ENCODE assay signal across 28 cellular contexts in genomic region chr6:106046116-106046853, GRCh38. TPM values are rescaled to one million over a fixed set of nuclear protein-coding genes. Genes with fewer than 3 reads are reported as not detected.
DNase-seq lines count a peak whose midpoint lies in the region; ATAC-seq and TF ChIP-seq lines count a peak whose summit lies in the region.
"Had no signal": no experiment of that assay in that cellular context is flagged by ENCODE, and none has a peak within 500 bp of the region (broad histone marks: within the 10 kb centered on the region; RNA-seq: fewer than 3 reads in every experiment).

No MANE protein-coding gene starts in this region.

- peak overlapping the region; percentile 39 for H3K27ac Mint-ChIP-seq in progenitor cell of endocrine pancreas
- H3K27ac Mint-ChIP-seq in activated T-cell treated with anti-CD3 and anti-CD28 coated beads, Interleukin-2, amount 50 U/mL, for 72 hours, result no peak overlapping the region
- H3K27ac Mint-ChIP-seq: activated CD8-positive, alpha-beta T cell treated with anti-CD3 and anti-CD28 coated beads for 36 hours; activated naive CD4-positive, alpha-beta T cell treated with anti-CD3 and anti-CD28 coated beads, Interleukin-2, amount 10 ng/mL, durations not matched to agents 7 days and 5 days; mesothelial cell of epicardium had no signal

- CTCF ChIA-PET in mammary epithelial cell (lab: Charles Lee; ENCODE audit: low non-redundant PET), result no interaction called here

- no peak overlapping the region for H3K4me2 ChIP-seq in mammary epithelial cell (ENCODE audit: insufficient read depth, low read depth, low read length)
- H3K4me2 ChIP-seq: BLaER1 had no signal

- intact Hi-C loops in mammary epithelial cell (cut with micrococcal nuclease), result no loop called here

- H3K4me3 ChIP-seq in WERI-Rb-1 (ENCODE audit: low read depth, low read length) (peak overlapping the region; percentile 41), mammary epithelial cell (replicated peaks in 1 of 3; ENCODE audit: insufficient read depth in 1 of 3, low read depth in 2 of 3, low read length in 3 of 3) (no peak overlapping the region)
- H3K4me3 ChIP-seq: adrenal gland, BLaER1, body of pancreas, left lung, sigmoid colon, stomach had no signal

- H3K4me1 ChIP-seq in mammary epithelial cell (ENCODE audit: insufficient read depth, low read length), result no peaks in the 10 kb centered on the region
- H3K4me1 ChIP-seq: adrenal gland, BLaER1, body of pancreas, left lung, sigmoid colon had no signal

- no peaks in the 10 kb centered on the region for H3K27me3 Mint-ChIP-seq in progenitor cell of endocrine pancreas
- peaks cover 16% of the 10 kb centered on the region for H3K27me3 Mint-ChIP-seq in activated T-cell treated with anti-CD3 and anti-CD28 coated beads, Interleukin-2, amount 50 U/mL, for 72 hours (ENCODE audit: low read depth)
- H3K27me3 Mint-ChIP-seq: central memory CD8-positive, alpha-beta T cell had no signal

- no peak for TF ChIP-seq CTCF in WERI-Rb-1 (IDR thresholded peaks at IDR 0.05; ENCODE audit: low read depth, low read length)
- no peak for TF ChIP-seq CTCF in progenitor cell of endocrine pancreas (IDR thresholded peaks at IDR 0.05; ENCODE audit: unreplicated experiment)
- TF ChIP-seq CTCF in mammary epithelial cell (conservative IDR thresholded peaks at IDR 0.05 in 1 of 2, IDR thresholded peaks at IDR 0.05 in 1 of 2; ENCODE audit: extremely low read depth in 1 of 2, insufficient read depth in 1 of 2, low read depth in 1 of 2, low read length in 2 of 2), result no peak

- H3K27ac ChIP-seq in WERI-Rb-1 (peak overlapping the region; percentile 65), mammary epithelial cell (ENCODE audit: insufficient read depth, low read depth, low read length) (no peak overlapping the region)
- H3K27ac ChIP-seq: adrenal gland, BLaER1, body of pancreas, left lung, sigmoid colon, stomach had no signal

- H3K4me1 Mint-ChIP-seq in progenitor cell of endocrine pancreas (ENCODE audit: low read depth), result peaks cover 54% of the 10 kb centered on the region
- H3K4me1 Mint-ChIP-seq in activated T-cell treated with anti-CD3 and anti-CD28 coated beads, Interleukin-2, amount 50 U/mL, for 72 hours (ENCODE audit: low read depth), result peaks cover 3% of the 10 kb centered on the region
- H3K4me1 Mint-ChIP-seq: central memory CD8-positive, alpha-beta T cell; IgD-negative memory B cell had no signal

- no peaks in the 10 kb centered on the region; the same call in 1 of the 2 replicates for H3K36me3 ChIP-seq in WERI-Rb-1
- no peaks in the 10 kb centered on the region for H3K36me3 ChIP-seq in mammary epithelial cell (ENCODE audit: insufficient read depth, low read length)
- H3K36me3 ChIP-seq: adrenal gland, BLaER1, left lung, sigmoid colon, stomach had no signal

- in situ Hi-C loops in mammary epithelial cell (cut with MboI; ENCODE audit: low sequenced_read_pairs in 2 of 2), result no loop called here

- H4K20me1 ChIP-seq in mammary epithelial cell (ENCODE audit: insufficient read depth, low read length), result no peaks in the 10 kb centered on the region
- H4K20me1 ChIP-seq: BLaER1 had no signal

- H3K36me3 Mint-ChIP-seq in progenitor cell of endocrine pancreas (ENCODE audit: insufficient read depth), result no peaks in the 10 kb centered on the region
- no peaks in the 10 kb centered on the region for H3K36me3 Mint-ChIP-seq in activated T-cell treated with anti-CD3 and anti-CD28 coated beads, Interleukin-2, amount 50 U/mL, for 72 hours (ENCODE audit: insufficient read depth in 2 of 2)
- H3K36me3 Mint-ChIP-seq: activated naive CD4-positive, alpha-beta T cell treated with anti-CD3 and anti-CD28 coated beads, Interleukin-2, amount 10 ng/mL, durations not matched to agents 7 days and 5 days; IgD-negative memory B cell; mesothelial cell of epicardium had no signal

- H3K9ac ChIP-seq in mammary epithelial cell (ENCODE audit: insufficient read depth, low read length), result no peak overlapping the region
- H3K9ac ChIP-seq: BLaER1 had no signal

- DNase-seq in DMS53 treated with DMSO at 0.1 percent for 48 hours (lab: John Stamatoyannopoulos, UW; ENCODE audit: unreplicated experiment) (peak; percentile 7), NCI-H1105 (lab: John Stamatoyannopoulos, UW) (peak; percentile 29), WERI-Rb-1 (peak; percentile 55), progenitor cell of endocrine pancreas (ENCODE audit: low spot score, unreplicated experiment) (no peak), mammary epithelial cell (no peak)
- DNase-seq in activated T-cell treated with anti-CD3 and anti-CD28 coated beads, Interleukin-2, amount 50 U/mL, for 72 hours, result no peak
- DNase-seq: activated CD8-positive, alpha-beta memory T cell treated with anti-CD3 and anti-CD28 coated beads, Interleukin-2, amount 50 U/mL, for 48 hours; activated CD8-positive, alpha-beta T cell treated with anti-CD3 and anti-CD28 coated beads for 36 hours; activated naive CD4-positive, alpha-beta T cell treated with anti-CD3 and anti-CD28 coated beads, Interleukin-2, amount 10 ng/mL, durations not matched to agents 7 days and 5 days; adrenal gland; body of pancreas; DMS79; islet precursor cell; NCI-H1092 treated with DMSO at 0.1 percent for 48 hours; NCI-H2081; NCI-H345; NK-92 treated with Interleukin-12 subunit alpha and Interleukin-12 subunit beta, amount 100 ng/mL, for 24 hours; sigmoid colon; stimulated activated CD4-positive, alpha-beta T cell treated with anti-CD3 and anti-CD28 coated beads, Interleukin-4, amount 100 ng/mL, for 1 hour; stomach; T-helper 2 cell had no signal

- dilution Hi-C loops in mammary epithelial cell (cut with HindIII; ENCODE audit: low sequenced_read_pairs), result no loop called here

- H3K9me3 ChIP-seq in WERI-Rb-1 (ENCODE audit: severe bottlenecking) (no peaks in the 10 kb centered on the region), mammary epithelial cell (replicated peaks; ENCODE audit: insufficient read depth, low read length) (no peaks in the 10 kb centered on the region)
- H3K9me3 ChIP-seq: adrenal gland, BLaER1, body of pancreas, left lung, sigmoid colon, stomach had no signal

- H3K27me3 ChIP-seq in WERI-Rb-1 (ENCODE audit: insufficient read depth, low read depth, severe bottlenecking), result no peaks in the 10 kb centered on the region
- no peaks in the 10 kb centered on the region for H3K27me3 ChIP-seq in mammary epithelial cell (ENCODE audit: insufficient read depth, low read length)
- H3K27me3 ChIP-seq: adrenal gland, BLaER1, body of pancreas, left lung, sigmoid colon, stomach had no signal

- WGBS in mammary epithelial cell (ENCODE audit: low coverage, missing lambda C conversion rate), result 97% methylated on average over 6 of the region's 10 CpGs

- no peak for ATAC-seq in activated T-cell treated with anti-CD3 and anti-CD28 coated beads, Interleukin-2, amount 50 U/mL, for 72 hours (replicated peaks in 1 of 2)
- no peak for ATAC-seq in HG02610 (IDR thresholded peaks at IDR 0.05; ENCODE audit: unreplicated experiment)
- ATAC-seq: activated CD8-positive, alpha-beta T cell treated with anti-CD3 and anti-CD28 coated beads for 36 hours; body of pancreas; left lung; SK-N-SH treated with all-trans-retinoic acid at 6 μM for 48 hours had no signal

- H2AFZ ChIP-seq in mammary epithelial cell (ENCODE audit: low read depth, low read length), result no peak overlapping the region

- H3K4me3 Mint-ChIP-seq in progenitor cell of endocrine pancreas (ENCODE audit: low read depth), result peak overlapping the region; percentile 50
- H3K4me3 Mint-ChIP-seq in activated T-cell treated with anti-CD3 and anti-CD28 coated beads, Interleukin-2, amount 50 U/mL, for 72 hours, result no peak overlapping the region
- H3K4me3 Mint-ChIP-seq: activated CD8-positive, alpha-beta T cell treated with anti-CD3 and anti-CD28 coated beads for 36 hours; activated naive CD4-positive, alpha-beta T cell treated with anti-CD3 and anti-CD28 coated beads, Interleukin-2, amount 10 ng/mL, durations not matched to agents 7 days and 5 days; central memory CD8-positive, alpha-beta T cell; IgD-negative memory B cell; mesothelial cell of epicardium had no signal

- H3K79me2 ChIP-seq in mammary epithelial cell (ENCODE audit: insufficient read depth, low read length), result no peaks in the 10 kb centered on the region

- no peaks in the 10 kb centered on the region for H3K9me3 Mint-ChIP-seq in progenitor cell of endocrine pancreas (ENCODE audit: low read depth)
- no peaks in the 10 kb centered on the region for H3K9me3 Mint-ChIP-seq in activated T-cell treated with anti-CD3 and anti-CD28 coated beads, Interleukin-2, amount 50 U/mL, for 72 hours
- H3K9me3 Mint-ChIP-seq: activated CD8-positive, alpha-beta T cell treated with anti-CD3 and anti-CD28 coated beads for 36 hours; activated naive CD4-positive, alpha-beta T cell treated with anti-CD3 and anti-CD28 coated beads, Interleukin-2, amount 10 ng/mL, durations not matched to agents 7 days and 5 days; central memory CD8-positive, alpha-beta T cell; IgD-negative memory B cell; mesothelial cell of epicardium had no signal

- BruUV-seq in mammary epithelial cell (replicated peaks; lab: Mats Ljungman, UMichigan), result no TSS peak

RNA-seq across cellular contexts. Expression of gene PRDM1, which starts 39.9 kb away (rescaled TPM):
- 4.3 and 8.9 TPM in 2 replicates for total RNA-seq in progenitor cell of endocrine pancreas
- 100 to 1,000 TPM in 1 of 2 donors, 10 to 100 TPM in 1; 25.2 to 107 TPM for total RNA-seq in activated T-cell treated with anti-CD3 and anti-CD28 coated beads, Interleukin-2, amount 50 U/mL, for 72 hours
- 10 to 100 TPM in 1 of 2 donors, 1 to 10 TPM in 1; 5.7 to 17.7 TPM for total RNA-seq in mammary epithelial cell
- 3.2 TPM for polyA plus RNA-seq in mammary epithelial cell
- 20.5 TPM for polyA minus RNA-seq in mammary epithelial cell

Comparison
In these comparisons a context has a peak if more than half of its experiments do, and no peak if none do; other contexts are left out.
1. DNase-seq: peak in DMS53 treated with DMSO at 0.1 percent for 48 hours (single experiment), NCI-H1105 (single experiment) and WERI-Rb-1 (single experiment); none in progenitor cell of endocrine pancreas (single experiment), activated T-cell treated with anti-CD3 and anti-CD28 coated beads, Interleukin-2, amount 50 U/mL, for 72 hours (0 of 2) and mammary epithelial cell (single experiment).